Comparison of ENCODE assay signal across 8 cellular contexts in genomic region chr7:151083824-151084160, GRCh38. TPM values are rescaled to one million over a fixed set of nuclear protein-coding genes. Genes with fewer than 3 reads are reported as not detected.
A peak's percentile ranks its signal among the peaks of the same experiment; 100 is the strongest.
DNase-seq lines count a peak whose midpoint lies in the region; ATAC-seq, FAIRE-seq and TF ChIP-seq lines count a peak whose summit lies in the region.

No MANE protein-coding gene starts in this region.

- H3K4me3 ChIP-seq in CD4-positive, CD25-positive, alpha-beta regulatory T cell (ENCODE audit: low read depth, low read length) = peak overlapping the region; percentile 59
- H3K4me3 ChIP-seq in OCI-LY1 (ENCODE audit: low read depth, low read length, poor library complexity, severe bottlenecking) = peak overlapping the region; percentile 82
- H3K4me3 ChIP-seq in H1 (ENCODE audit: extremely low read depth in 1 of 4, insufficient read depth in 2 of 4, low read depth in 3 of 4, low read length in 4 of 4) = peak overlapping the region; percentile 48 to 85 (median 68)
- H3K4me3 ChIP-seq in neuron (ENCODE audit: low read length) = peak overlapping the region; percentile 75

- no peak for TF ChIP-seq POLR2A in H1 (IDR thresholded peaks at IDR 0.05; ENCODE audit: control extremely low read depth in 1 of 2, low read depth in 2 of 2, low read length in 2 of 2)

- TF ChIP-seq RAD21 in H1 (IDR thresholded peaks at IDR 0.05 in 1 of 2, conservative IDR thresholded peaks at IDR 0.05 in 1 of 2; ENCODE audit: low read depth in 2 of 2, low read length in 2 of 2) = no peak

- H3K56ac ChIP-seq in H1 (replicated peaks; ENCODE audit: insufficient read length, low read depth, low read length) = no peak overlapping the region

- no peak overlapping the region for H3K18ac ChIP-seq in H1 (ENCODE audit: extremely low read depth, low read length)

- H2BK5ac ChIP-seq in H1 (ENCODE audit: low read depth, low read length) = no peak overlapping the region

- no peaks in the 10 kb centered on the region for H3K36me3 Mint-ChIP-seq in CD4-positive, CD25-positive, alpha-beta regulatory T cell

- WGBS in H1 (ENCODE audit: extremely low coverage in 1 of 2, insufficient coverage in 1 of 2, insufficient read length in 1 of 2, insufficient replicate concordance in 2 of 2, low coverage in 1 of 2, low lambda C conversion rate in 2 of 2, missing lambda C conversion rate in 1 of 2), 2 experiments = 43% methylated on average over 3 of the region's 3 CpGs; no CpG with 5 or more reads in 1 of the 2 experiments

- no peak overlapping the region for H2BK120ac ChIP-seq in H1 (replicated peaks; ENCODE audit: low read depth, low read length)

- H3K4me1 ChIP-seq in CD4-positive, CD25-positive, alpha-beta regulatory T cell (ENCODE audit: control insufficient read depth, insufficient read depth, low read length, poor library complexity, severe bottlenecking) = peaks cover 64% of the 10 kb centered on the region
- H3K4me1 ChIP-seq in OCI-LY1 (ENCODE audit: insufficient read depth, low read length, severe bottlenecking) (peaks cover 55% of the 10 kb centered on the region), H1 (replicated peaks in 1 of 4; ENCODE audit: control insufficient read depth in 3 of 4, insufficient read depth in 4 of 4, low read length in 3 of 4) (peaks cover 3 to 55% (median 30%) of the 10 kb centered on the region in 4 experiments), neuron (ENCODE audit: insufficient read depth, low read length) (peaks cover 59% of the 10 kb centered on the region)

- no peak overlapping the region for H2BK20ac ChIP-seq in H1 (ENCODE audit: low read length)

- peak overlapping the region; percentile 83 to 92 (median 88) for H3K4me3 Mint-ChIP-seq in CD4-positive, CD25-positive, alpha-beta regulatory T cell

- H3K23ac ChIP-seq in H1 (ENCODE audit: insufficient read length) = no peak overlapping the region

- H4K8ac ChIP-seq in H1 (ENCODE audit: extremely low read depth, insufficient read depth, low read length) = no peak overlapping the region; the same call in 1 of the 2 replicates

- H3K27ac Mint-ChIP-seq in CD4-positive, CD25-positive, alpha-beta regulatory T cell = peak overlapping the region in 2 of 3 donors; percentile 87 to 93

- TF ChIP-seq EP300 in H1 (IDR thresholded peaks at IDR 0.05; ENCODE audit: borderline replicate concordance in 1 of 2, low read depth in 2 of 2, low read length in 2 of 2) = no peak

- no peak overlapping the region; the same call in 1 of the 2 replicates for H2BK15ac ChIP-seq in H1 (ENCODE audit: low read length)

- no peak for ATAC-seq in CD4-positive, CD25-positive, alpha-beta regulatory T cell (ENCODE audit: low read depth in 2 of 2)
- ATAC-seq in GM18858 (IDR thresholded peaks at IDR 0.05; ENCODE audit: unreplicated experiment) = no peak
- no peak for ATAC-seq in GM19351 (IDR thresholded peaks at IDR 0.05; ENCODE audit: unreplicated experiment)

- H3K27ac ChIP-seq in CD4-positive, CD25-positive, alpha-beta regulatory T cell (ENCODE audit: insufficient read depth, low read length, poor library complexity, severe bottlenecking) = peak overlapping the region; percentile 91
- H3K27ac ChIP-seq in OCI-LY1 (ENCODE audit: low read depth, low read length, poor library complexity, severe bottlenecking) (no peak overlapping the region), H1 (ENCODE audit: low read depth, low read length) (no peak overlapping the region)

- H3K9me3 ChIP-seq in CD4-positive, CD25-positive, alpha-beta regulatory T cell (ENCODE audit: control insufficient read depth in 2 of 2, low read length in 2 of 2) = no peaks in the 10 kb centered on the region
- H3K9me3 ChIP-seq in OCI-LY1 (ENCODE audit: low read length) (no peaks in the 10 kb centered on the region), H1 (ENCODE audit: insufficient read depth in 2 of 2, low read depth in 1 of 2, low read length in 1 of 2) (no peaks in the 10 kb centered on the region), neuron (ENCODE audit: low read length) (no peaks in the 10 kb centered on the region)

- no peak overlapping the region for H3K14ac ChIP-seq in H1 (ENCODE audit: insufficient read length)

- no peaks in the 10 kb centered on the region for H3K36me3 ChIP-seq in CD4-positive, CD25-positive, alpha-beta regulatory T cell (ENCODE audit: control insufficient read depth, insufficient read depth, low read length)
- H3K36me3 ChIP-seq in OCI-LY1 (ENCODE audit: insufficient read depth, low read length) (no peaks in the 10 kb centered on the region; the same call in 1 of the 2 replicates), H1 (ENCODE audit: control insufficient read depth in 2 of 4, insufficient read depth in 4 of 4, low read length in 3 of 4) (no peaks in the 10 kb centered on the region), neuron (ENCODE audit: insufficient read depth, low read length) (peaks cover 4% of the 10 kb centered on the region)

- no peak for FAIRE-seq in H1 (lab: Jason Lieb, UNC)

- H3F3A ChIP-seq in OCI-LY1 (ENCODE audit: insufficient read depth, low read length) = no peaks in the 10 kb centered on the region; the same call in none of the 2 replicates

- H3K9ac ChIP-seq in OCI-LY1 (ENCODE audit: low read length) (peak overlapping the region; percentile 92; the same call in 1 of the 2 replicates), H1 (replicated peaks in 1 of 4; ENCODE audit: extremely low read depth in 1 of 4, low read depth in 3 of 4, low read length in 3 of 4) (no peak overlapping the region)

- peaks cover 10% of the 10 kb centered on the region for H3K27me3 ChIP-seq in CD4-positive, CD25-positive, alpha-beta regulatory T cell (ENCODE audit: control insufficient read depth, insufficient read depth, low read length)
- H3K27me3 ChIP-seq in OCI-LY1 (ENCODE audit: insufficient read depth, low read length) = peaks cover 16% of the 10 kb centered on the region
- H3K27me3 ChIP-seq in H1 (replicated peaks in 1 of 4; ENCODE audit: control insufficient read depth in 3 of 4, extremely low read depth in 1 of 4, insufficient read depth in 3 of 4, low read length in 3 of 4) = peaks cover 0 to 25% (median 14%) of the 10 kb centered on the region in 4 experiments; a peak in 6 of 7 replicates
- no peaks in the 10 kb centered on the region for H3K27me3 ChIP-seq in neuron (ENCODE audit: insufficient read depth, low read length)

- H2BK12ac ChIP-seq in H1 (ENCODE audit: low read depth, low read length) = peak overlapping the region; percentile 80; the same call in 1 of the 2 replicates

- H3K9me3 Mint-ChIP-seq in CD4-positive, CD25-positive, alpha-beta regulatory T cell = peaks cover 0 to 3% (median 0%) of the 10 kb centered on the region in 7 donors

- no peak overlapping the region for H4K91ac ChIP-seq in H1 (replicated peaks; ENCODE audit: insufficient read length, low read length)

- peaks cover 38% of the 10 kb centered on the region for H3K23me2 ChIP-seq in H1 (ENCODE audit: low read depth, low read length)

- H4K20me1 ChIP-seq in OCI-LY1 (ENCODE audit: insufficient read depth, low read length) = no peaks in the 10 kb centered on the region
- peaks cover 17 to 20% of the 10 kb centered on the region in 2 experiments for H4K20me1 ChIP-seq in H1 (replicated peaks in 1 of 2; ENCODE audit: control insufficient read depth in 1 of 2, insufficient read depth in 2 of 2, low read length in 2 of 2)

- 0 out of 2 replicates have a peak overlapping the region, but pooled peaks have one; percentile 44 for H2AFZ ChIP-seq in OCI-LY1 (ENCODE audit: low read length)
- H2AFZ ChIP-seq in H1 (ENCODE audit: low read length) = no peak overlapping the region; the same call in 1 of the 2 replicates
- H2AFZ ChIP-seq in neuron (ENCODE audit: low read depth, low read length) = peak overlapping the region; percentile 93

- H3K79me2 ChIP-seq in OCI-LY1 (ENCODE audit: insufficient read depth, low read length) (no peaks in the 10 kb centered on the region), H1 (ENCODE audit: control insufficient read depth in 1 of 2, insufficient read depth in 2 of 2, low read length in 2 of 2) (peaks cover 0 to 21% of the 10 kb centered on the region in 2 experiments; a peak in 1 of 4 replicates)

- POLR2A ChIA-PET in H1 (lab: Charles Lee; ENCODE audit: partially characterized antibody) = interaction anchor here (1.7 to 2.7 kb wide), 3 partner anchors 20 to 27 kb away, joined by 3 to 13 read pairs (median 5); no protein-coding TSS in a partner anchor

- DNase-seq in CD4-positive, CD25-positive, alpha-beta regulatory T cell = no peak
- DNase-seq in H1 (ENCODE audit: low read depth in 1 of 2, low spot score in 2 of 2) (no peak), NCI-H526 treated with DMSO at 0.1 percent for 48 hours (lab: John Stamatoyannopoulos, UW) (no peak)
- DNase-seq in activated effector memory CD4-positive, alpha-beta T cell treated with anti-CD3 and anti-CD28 coated beads, Interleukin-2, amount 50 U/mL, for 16 hours = no peak

- peaks cover 21% of the 10 kb centered on the region for H3K27me3 Mint-ChIP-seq in CD4-positive, CD25-positive, alpha-beta regulatory T cell

- peak overlapping the region; percentile 53 for H3K4ac ChIP-seq in H1 (replicated peaks; ENCODE audit: insufficient read length, low read depth, low read length)

- no peaks in the 10 kb centered on the region for H3K9me2 ChIP-seq in OCI-LY1 (ENCODE audit: low read depth, low read length)

- H4K5ac ChIP-seq in H1 (ENCODE audit: insufficient read length, low read depth, low read length) = no peak overlapping the region

- H2AK5ac ChIP-seq in H1 (ENCODE audit: low read depth, low read length) = no peak overlapping the region

- H3K4me2 ChIP-seq in OCI-LY1 (ENCODE audit: low read length) = peak overlapping the region; percentile 90
- H3K4me2 ChIP-seq in H1 (ENCODE audit: insufficient read depth in 1 of 2, low read depth in 2 of 2, low read length in 2 of 2) = peak overlapping the region; percentile 90 to 95

- CTCF ChIA-PET in H1 (lab: Charles Lee; ENCODE audit: partially characterized antibody) = interaction anchor here (1.3 to 15.1 kb wide), 3 partner anchors 18 to 65 kb away, joined by 3 to 448 read pairs (median 17); no protein-coding TSS in a partner anchor

- TF ChIP-seq CTCF in OCI-LY1 (IDR thresholded peaks at IDR 0.05; ENCODE audit: low read length) (no peak), H1 (IDR thresholded peaks at IDR 0.05; ENCODE audit: control extremely low read depth in 1 of 3, insufficient read depth in 1 of 3, low read depth in 1 of 3, low read length in 3 of 3) (no peak)

- peaks cover 4 to 61% (median 19%) of the 10 kb centered on the region in 4 donors for H3K4me1 Mint-ChIP-seq in CD4-positive, CD25-positive, alpha-beta regulatory T cell

- peaks cover 12% of the 10 kb centered on the region for H3K79me1 ChIP-seq in H1 (ENCODE audit: low read depth, low read length)

RNA-seq across cellular contexts. Expression of gene TMUB1, which starts 0.5 kb away (rescaled TPM):
- 53.9 TPM for total RNA-seq in CD4-positive, CD25-positive, alpha-beta regulatory T cell
- polyA plus RNA-seq in CD4-positive, CD25-positive, alpha-beta regulatory T cell = 10 to 100 TPM; 41.1 to 54.6 (median 48.3) TPM
- total RNA-seq in H1 (2021; fragmentation: NEBNext Ultra II Directional; extraction: Animal tissue kit (Norgen Biotek cat#: 25700)) = 41.4 and 48.7 TPM in 2 replicates
- polyA plus RNA-seq in H1 (2011; rRNA removed) = 56.2 and 85.7 TPM in 2 replicates
- polyA plus RNA-seq in H1 (2011; cell fraction: cytosol; rRNA removed) = 38.5 TPM
- 77.0 TPM for polyA plus RNA-seq in H1 (2011; cell fraction: nucleus; rRNA removed)
- polyA plus RNA-seq in H1 (2012, experiment 1 of 2) = 23.7 to 47.4 TPM (median 42.5 TPM) in 4 replicates
- 45.8 TPM for polyA plus RNA-seq in H1 (2012, experiment 2 of 2)
- polyA plus RNA-seq in H1 (2013, experiment 1 of 2) = 69.9 TPM
- 77.4 TPM for polyA plus RNA-seq in H1 (2013, experiment 2 of 2)
- polyA minus RNA-seq in H1 (2011; rRNA and poly(A)+ RNA removed) = 6.5 and 7.1 TPM in 2 replicates
- 18.8 TPM for polyA minus RNA-seq in H1 (2011; cell fraction: cytosol; rRNA and poly(A)+ RNA removed)
- 14.7 TPM for polyA minus RNA-seq in H1 (2011; cell fraction: nucleus; rRNA and poly(A)+ RNA removed)

RNA-seq across cellular contexts. Expression of gene AGAP3, which starts 2.5 kb away (rescaled TPM):
- 24.7 TPM for total RNA-seq in CD4-positive, CD25-positive, alpha-beta regulatory T cell
- polyA plus RNA-seq in CD4-positive, CD25-positive, alpha-beta regulatory T cell = 1 to 10 TPM; 1.9 to 3.2 (median 2.7) TPM
- 66.4 and 68.1 TPM in 2 replicates for total RNA-seq in H1 (2021; fragmentation: NEBNext Ultra II Directional; extraction: Animal tissue kit (Norgen Biotek cat#: 25700))
- polyA plus RNA-seq in H1 (2011; rRNA removed) = 120 and 194 TPM in 2 replicates
- polyA plus RNA-seq in H1 (2011; cell fraction: cytosol; rRNA removed) = 90.4 TPM
- 258 TPM for polyA plus RNA-seq in H1 (2011; cell fraction: nucleus; rRNA removed)
- 70.1 to 77.1 TPM (median 74.6 TPM) in 4 replicates for polyA plus RNA-seq in H1 (2012, experiment 1 of 2)
- 48.0 TPM for polyA plus RNA-seq in H1 (2012, experiment 2 of 2)
- polyA plus RNA-seq in H1 (2013, experiment 1 of 2) = 33.4 TPM
- 33.2 TPM for polyA plus RNA-seq in H1 (2013, experiment 2 of 2)
- 27.8 and 33.8 TPM in 2 replicates for polyA minus RNA-seq in H1 (2011; rRNA and poly(A)+ RNA removed)
- polyA minus RNA-seq in H1 (2011; cell fraction: cytosol; rRNA and poly(A)+ RNA removed) = 47.5 TPM
- polyA minus RNA-seq in H1 (2011; cell fraction: nucleus; rRNA and poly(A)+ RNA removed) = 71.5 TPM

RNA-seq across cellular contexts. Expression of gene FASTK, which starts 3.2 kb away (rescaled TPM):
- total RNA-seq in CD4-positive, CD25-positive, alpha-beta regulatory T cell = 92.4 TPM
- 10 to 100 TPM; 39.5 to 53.3 (median 46.6) TPM for polyA plus RNA-seq in CD4-positive, CD25-positive, alpha-beta regulatory T cell
- 39.4 and 43.8 TPM in 2 replicates for total RNA-seq in H1 (2021; fragmentation: NEBNext Ultra II Directional; extraction: Animal tissue kit (Norgen Biotek cat#: 25700))
- 84.0 and 116 TPM in 2 replicates for polyA plus RNA-seq in H1 (2011; rRNA removed)
- 87.9 TPM for polyA plus RNA-seq in H1 (2011; cell fraction: cytosol; rRNA removed)
- polyA plus RNA-seq in H1 (2011; cell fraction: nucleus; rRNA removed) = 383 TPM
- polyA plus RNA-seq in H1 (2012, experiment 1 of 2) = 34.8 to 66.7 TPM (median 56.9 TPM) in 4 replicates
- polyA plus RNA-seq in H1 (2012, experiment 2 of 2) = 59.3 TPM
- polyA plus RNA-seq in H1 (2013, experiment 1 of 2) = 53.6 TPM
- 45.8 TPM for polyA plus RNA-seq in H1 (2013, experiment 2 of 2)
- 28.6 and 30.4 TPM in 2 replicates for polyA minus RNA-seq in H1 (2011; rRNA and poly(A)+ RNA removed)
- polyA minus RNA-seq in H1 (2011; cell fraction: cytosol; rRNA and poly(A)+ RNA removed) = 25.5 TPM
- polyA minus RNA-seq in H1 (2011; cell fraction: nucleus; rRNA and poly(A)+ RNA removed) = 71.3 TPM

RNA-seq across cellular contexts. Expression of gene SLC4A2, which starts 24.4 kb away (rescaled TPM):
- total RNA-seq in CD4-positive, CD25-positive, alpha-beta regulatory T cell = 71.7 TPM
- polyA plus RNA-seq in CD4-positive, CD25-positive, alpha-beta regulatory T cell = 10 to 100 TPM; 11.6 to 13.9 (median 12.3) TPM
- 147 and 148 TPM in 2 replicates for total RNA-seq in H1 (2021; fragmentation: NEBNext Ultra II Directional; extraction: Animal tissue kit (Norgen Biotek cat#: 25700))
- 72.6 and 105 TPM in 2 replicates for polyA plus RNA-seq in H1 (2011; rRNA removed)
- 64.0 TPM for polyA plus RNA-seq in H1 (2011; cell fraction: cytosol; rRNA removed)
- polyA plus RNA-seq in H1 (2011; cell fraction: nucleus; rRNA removed) = 293 TPM
- polyA plus RNA-seq in H1 (2012, experiment 1 of 2) = 60.3 to 144 TPM (median 135 TPM) in 4 replicates
- polyA plus RNA-seq in H1 (2012, experiment 2 of 2) = 178 TPM
- 120 TPM for polyA plus RNA-seq in H1 (2013, experiment 1 of 2)
- polyA plus RNA-seq in H1 (2013, experiment 2 of 2) = 123 TPM
- polyA minus RNA-seq in H1 (2011; rRNA and poly(A)+ RNA removed) = 42.9 and 53.5 TPM in 2 replicates
- 63.4 TPM for polyA minus RNA-seq in H1 (2011; cell fraction: cytosol; rRNA and poly(A)+ RNA removed)
- polyA minus RNA-seq in H1 (2011; cell fraction: nucleus; rRNA and poly(A)+ RNA removed) = 68.4 TPM

RNA-seq across cellular contexts. Expression of gene CDK5, which starts 26.1 kb away (rescaled TPM):
- 7.6 TPM for total RNA-seq in CD4-positive, CD25-positive, alpha-beta regulatory T cell
- polyA plus RNA-seq in CD4-positive, CD25-positive, alpha-beta regulatory T cell = 10 to 100 TPM; 15.7 to 20.7 (median 17.6) TPM
- 22.7 and 22.8 TPM in 2 replicates for total RNA-seq in H1 (2021; fragmentation: NEBNext Ultra II Directional; extraction: Animal tissue kit (Norgen Biotek cat#: 25700))
- polyA plus RNA-seq in H1 (2011; rRNA removed) = 37.2 and 47.8 TPM in 2 replicates
- polyA plus RNA-seq in H1 (2011; cell fraction: cytosol; rRNA removed) = 30.4 TPM
- 29.0 TPM for polyA plus RNA-seq in H1 (2011; cell fraction: nucleus; rRNA removed)
- polyA plus RNA-seq in H1 (2012, experiment 1 of 2) = 23.4 to 31.3 TPM (median 27.8 TPM) in 4 replicates
- 24.6 TPM for polyA plus RNA-seq in H1 (2012, experiment 2 of 2)
- 20.9 TPM for polyA plus RNA-seq in H1 (2013, experiment 1 of 2)
- polyA plus RNA-seq in H1 (2013, experiment 2 of 2) = 19.9 TPM
- polyA minus RNA-seq in H1 (2011; rRNA and poly(A)+ RNA removed) = 20.8 and 22.0 TPM in 2 replicates
- 8.8 TPM for polyA minus RNA-seq in H1 (2011; cell fraction: cytosol; rRNA and poly(A)+ RNA removed)
- polyA minus RNA-seq in H1 (2011; cell fraction: nucleus; rRNA and poly(A)+ RNA removed) = 14.2 TPM
